11 cellular contexts compared by ENCODE assay signal in the genomic region with DNA sequence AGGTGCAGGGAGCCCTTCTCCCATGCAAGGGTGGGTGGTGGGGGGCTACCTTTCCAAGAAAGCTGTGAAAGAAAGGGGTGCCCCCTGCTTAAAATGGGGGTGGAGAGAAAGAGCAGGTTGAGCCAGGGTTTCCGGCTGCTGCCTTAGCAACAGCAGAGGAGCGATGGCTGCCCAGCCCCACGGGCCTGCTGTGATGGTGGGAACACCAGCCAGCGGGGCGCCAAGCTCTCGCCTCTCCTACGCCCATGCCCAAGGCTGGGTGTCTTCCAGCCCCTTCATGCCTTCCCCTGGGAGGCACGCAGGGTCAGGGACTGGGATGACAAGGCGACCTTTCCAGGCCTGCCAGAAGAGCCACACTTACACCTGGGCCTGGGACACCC. TPM values are rescaled to one million over a fixed set of nuclear protein-coding genes. Genes with fewer than 3 reads are reported as not detected.
DNase-seq lines count a peak whose midpoint lies in the region; ATAC-seq, FAIRE-seq and TF ChIP-seq lines count a peak whose summit lies in the region.
"Had no signal": no experiment of that assay in that cellular context is flagged by ENCODE, and none has a peak within 500 bp of the region (broad histone marks: within the 10 kb centered on the region; RNA-seq: fewer than 3 reads in every experiment).

No MANE protein-coding gene starts in this region.

- no peak for TF ChIP-seq CTCF in D721Med (IDR thresholded peaks at IDR 0.05; ENCODE audit: insufficient read depth, missing control alignments)
- TF ChIP-seq CTCF in OCI-LY3 (IDR thresholded peaks at IDR 0.05; ENCODE audit: low read depth, low read length): no peak
- no peak for TF ChIP-seq CTCF in neutrophil (IDR thresholded peaks at IDR 0.05)
- no peak for TF ChIP-seq CTCF in hepatocyte (IDR thresholded peaks at IDR 0.05; ENCODE audit: poor library complexity)
- no peak for TF ChIP-seq CTCF in BE2C (IDR thresholded peaks at IDR 0.05; ENCODE audit: low read depth, low read length)

- no peak for ATAC-seq in GM21360 (IDR thresholded peaks at IDR 0.05; ENCODE audit: unreplicated experiment)
- ATAC-seq: sciatic nerve had no signal

- no peak for FAIRE-seq in D721Med (lab: Jason Lieb, UNC)
- FAIRE-seq: islet of Langerhans had no signal

- peak overlapping the region; percentile 100 for H3K9ac ChIP-seq in OCI-LY3 (ENCODE audit: low read length)

- H3K4me2 ChIP-seq in OCI-LY3 (ENCODE audit: low read length) (peak overlapping the region; percentile 99), hepatocyte (no peak overlapping the region)

- H3K27me3 ChIP-seq in OCI-LY3 (ENCODE audit: low read depth, low read length) (no peaks in the 10 kb centered on the region), neutrophil (no peaks in the 10 kb centered on the region), hepatocyte (peaks cover 37% of the 10 kb centered on the region), BE2C (peaks cover 22% of the 10 kb centered on the region)

- intact Hi-C loops in head of caudate nucleus (cut with DNase I): no loop called here

- H3K27ac ChIP-seq in OCI-LY3 (ENCODE audit: low read length): peak overlapping the region; percentile 99
- peak overlapping the region; percentile 39 for H3K27ac ChIP-seq in cingulate gyrus (ENCODE audit: low read depth, low read length)
- H3K27ac ChIP-seq in neutrophil: peak overlapping the region; percentile 99
- H3K27ac ChIP-seq in hepatocyte: no peak overlapping the region
- H3K27ac ChIP-seq: tibial artery had no signal

- H3K4me1 ChIP-seq in OCI-LY3 (ENCODE audit: low read length) (peaks cover 69% of the 10 kb centered on the region), neutrophil (ENCODE audit: control insufficient read depth in 1 of 2, insufficient read depth in 1 of 2, low read depth in 1 of 2, low read length in 1 of 2) (peaks cover 51 to 82% of the 10 kb centered on the region in 2 experiments), hepatocyte (ENCODE audit: insufficient read depth) (peaks cover 15% of the 10 kb centered on the region), BE2C (peaks cover 14% of the 10 kb centered on the region)

- peak; percentile 11 for DNase-seq in D721Med (ENCODE audit: insufficient read length, low spot score)
- DNase-seq in hepatocyte (ENCODE audit: low spot score): no peak
- no peak for DNase-seq in head of caudate nucleus
- DNase-seq in BE2C: no peak

- H4K20me1 ChIP-seq in OCI-LY3 (ENCODE audit: insufficient read depth, low read length) (no peaks in the 10 kb centered on the region), hepatocyte (ENCODE audit: insufficient read depth, poor library complexity, severe bottlenecking) (no peaks in the 10 kb centered on the region)

- H3K9me2 ChIP-seq in hepatocyte (replicated peaks; ENCODE audit: insufficient read depth): no peaks in the 10 kb centered on the region

- 97% methylated on average over 9 of the region's 9 CpGs for WGBS in hepatocyte (ENCODE audit: low lambda C conversion rate, missing lambda C conversion rate)

- no peak overlapping the region for H2AFZ ChIP-seq in OCI-LY3 (ENCODE audit: low read depth, low read length)
- no peak overlapping the region for H2AFZ ChIP-seq in hepatocyte

- H3K4me3 ChIP-seq in OCI-LY3 (ENCODE audit: low read length): peak overlapping the region; percentile 100
- peak overlapping the region; percentile 74 to 94 for H3K4me3 ChIP-seq in neutrophil (ENCODE audit: low read depth in 1 of 2, low read length in 1 of 2)
- H3K4me3 ChIP-seq in hepatocyte: no peak overlapping the region
- no peak overlapping the region for H3K4me3 ChIP-seq in BE2C (ENCODE audit: low read depth, low read length)
- H3K4me3 ChIP-seq: tibial artery had no signal

- peaks cover 83% of the 10 kb centered on the region for H3K79me2 ChIP-seq in OCI-LY3 (ENCODE audit: low read length)
- no peaks in the 10 kb centered on the region for H3K79me2 ChIP-seq in hepatocyte

- H3K9me3 ChIP-seq in OCI-LY3 (ENCODE audit: insufficient read depth, low read length) (no peaks in the 10 kb centered on the region), neutrophil (no peaks in the 10 kb centered on the region), hepatocyte (ENCODE audit: low read depth) (no peaks in the 10 kb centered on the region), BE2C (no peaks in the 10 kb centered on the region)
- H3K9me3 ChIP-seq: tibial artery had no signal

- H3K36me3 ChIP-seq in OCI-LY3 (replicated peaks; ENCODE audit: low read depth, low read length): no peaks in the 10 kb centered on the region
- peaks cover 41% of the 10 kb centered on the region for H3K36me3 ChIP-seq in neutrophil
- H3K36me3 ChIP-seq in hepatocyte (replicated peaks; ENCODE audit: insufficient read depth, low read depth): no peaks in the 10 kb centered on the region
- no peaks in the 10 kb centered on the region for H3K36me3 ChIP-seq in BE2C
- H3K36me3 ChIP-seq: tibial artery had no signal

RNA-seq across cellular contexts. Expression of a gene that starts 3.0 kb away (rescaled TPM):
- 0.30 and 1.4 TPM in 2 replicates for total RNA-seq in hepatocyte
- 1.2 and 2.9 TPM in 2 replicates for polyA plus RNA-seq in hepatocyte
- 64.8 TPM for polyA plus RNA-seq in BE2C (2012; ENCODE audit: insufficient read depth, insufficient read length, low read depth)

RNA-seq across cellular contexts. Expression of a gene that starts 37.2 kb away (rescaled TPM):
- total RNA-seq in hepatocyte: not detected in 2 replicates
- 0.19 and 0.31 TPM in 2 replicates for polyA plus RNA-seq in hepatocyte
- not detected for polyA plus RNA-seq in BE2C (2012; ENCODE audit: insufficient read depth, insufficient read length, low read depth)
- total RNA-seq: sciatic nerve had no signal

Comparison
In these comparisons a context has a peak if more than half of its experiments do, and no peak if none do; other contexts are left out.
1. H3K4me3 ChIP-seq: peak in OCI-LY3 (single experiment) and neutrophil (2 of 2); none in hepatocyte (single experiment) and BE2C (single experiment).